ENCODE assay signal across 27 cellular contexts in the genomic region with DNA sequence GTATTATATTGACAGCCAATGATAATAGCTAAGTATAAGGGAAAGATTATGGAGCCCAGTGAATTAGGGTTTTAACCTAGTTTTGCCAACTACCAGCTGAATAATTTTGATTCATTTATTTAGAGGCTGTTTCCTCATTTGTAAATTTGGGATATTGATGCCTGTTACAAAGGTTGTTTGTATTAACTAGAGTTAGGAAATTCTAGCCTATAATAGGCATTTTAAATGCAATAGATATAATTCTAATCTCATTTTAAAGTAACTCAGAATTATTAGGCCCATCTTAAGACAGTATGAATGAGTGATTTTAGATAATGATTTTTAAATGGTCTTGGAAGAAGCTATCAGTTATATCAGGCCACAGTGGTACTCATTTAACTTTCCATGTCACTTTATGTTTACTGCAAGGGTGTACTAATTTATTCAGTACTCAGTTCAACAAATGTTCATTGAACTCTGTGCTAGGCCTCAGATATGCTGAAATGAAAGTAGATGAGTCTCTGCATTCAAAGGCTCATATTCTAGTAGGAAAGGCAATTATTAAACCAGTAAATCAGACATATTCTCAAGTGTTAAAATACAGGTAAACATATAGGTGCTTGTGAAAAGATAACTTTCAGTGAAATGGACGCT.
"Had no signal": no experiment of that assay in that cellular context is flagged by ENCODE, and none has a peak within 500 bp of the region (broad histone marks: within the 10 kb centered on the region; RNA-seq: fewer than 3 reads in every experiment).

No MANE protein-coding gene starts in this region.

- H3K9me3 Mint-ChIP-seq: activated naive CD4-positive, alpha-beta T cell treated with anti-CD3 and anti-CD28 coated beads, Interleukin-2, amount 10 ng/mL, durations not matched to agents 7 days and 5 days; central memory CD8-positive, alpha-beta T cell; nephron; T-helper 1 cell treated with Interleukin-12 subunit alpha and Interleukin-12 subunit beta and Interleukin-4 antibody, amounts not matched to agents 30 μg/mL and 1 μg/mL, for 36 hours had no signal

- ATAC-seq: gastroesophageal sphincter, left colon, lower lobe of right lung, right cardiac atrium had no signal

- H3K27me3 Mint-ChIP-seq: activated naive CD4-positive, alpha-beta T cell treated with anti-CD3 and anti-CD28 coated beads, Interleukin-2, amount 10 ng/mL, durations not matched to agents 7 days and 5 days; central memory CD8-positive, alpha-beta T cell had no signal

- H3K27ac ChIP-seq: gastroesophageal sphincter, lower lobe of right lung, thoracic aorta, VCaP had no signal

- H3K4me3 ChIP-seq: gastroesophageal sphincter, lower lobe of right lung, thoracic aorta had no signal

- DNase-seq: activated CD4-positive, alpha-beta T cell treated with anti-CD3 and anti-CD28 coated beads for 4 hours; activated CD4-positive, alpha-beta T cell treated with anti-CD3 and anti-CD28 coated beads, Interleukin-2, amount 50 U/mL, for 4 hours; activated CD8-positive, alpha-beta memory T cell treated with anti-CD3 and anti-CD28 coated beads, Interleukin-2, amount 50 U/mL, for 4 hours; activated effector memory CD4-positive, alpha-beta T cell treated with Interleukin-2 at 50 U/mL for 16 hours; activated naive CD4-positive, alpha-beta T cell treated with anti-CD3 and anti-CD28 coated beads, Interleukin-2, amount 10 ng/mL, durations not matched to agents 7 days and 5 days; activated T-cell treated with anti-CD3 and anti-CD28 coated beads, Interleukin-2, amount 50 U/mL, for 48 hours; anterior cingulate cortex; dermis blood vessel endothelial cell; effector CD8-positive, alpha-beta T cell; erythroblast; head of caudate nucleus; hippocampal formation; left colon; lower lobe of right lung; mesendoderm; posterior cingulate gyrus; right cardiac atrium; stimulated activated CD4-positive, alpha-beta T cell treated with anti-CD3 and anti-CD28 coated beads, Interleukin-2, amount 100 ng/mL, for 48 hours; stimulated activated naive CD4-positive, alpha-beta T cell treated with Interleukin-2 at 50 U/mL for 16 hours; T-helper 9 cell; trophoblast cell had no signal

- H3K9me3 ChIP-seq: gastroesophageal sphincter, lower lobe of right lung, thoracic aorta had no signal

- H3K27ac Mint-ChIP-seq: activated naive CD4-positive, alpha-beta T cell treated with anti-CD3 and anti-CD28 coated beads, Interleukin-2, amount 10 ng/mL, durations not matched to agents 7 days and 5 days; T-helper 1 cell treated with Interleukin-12 subunit alpha and Interleukin-12 subunit beta and Interleukin-4 antibody, amounts not matched to agents 30 μg/mL and 1 μg/mL, for 36 hours had no signal

- H3K27me3 ChIP-seq: gastroesophageal sphincter had no signal

- H3K4me3 Mint-ChIP-seq: activated naive CD4-positive, alpha-beta T cell treated with anti-CD3 and anti-CD28 coated beads, Interleukin-2, amount 10 ng/mL, durations not matched to agents 7 days and 5 days; central memory CD8-positive, alpha-beta T cell; nephron; T-helper 1 cell treated with Interleukin-12 subunit alpha and Interleukin-12 subunit beta and Interleukin-4 antibody, amounts not matched to agents 30 μg/mL and 1 μg/mL, for 36 hours had no signal

- H3K36me3 ChIP-seq: gastroesophageal sphincter, thoracic aorta had no signal
